In the genomic region with DNA sequence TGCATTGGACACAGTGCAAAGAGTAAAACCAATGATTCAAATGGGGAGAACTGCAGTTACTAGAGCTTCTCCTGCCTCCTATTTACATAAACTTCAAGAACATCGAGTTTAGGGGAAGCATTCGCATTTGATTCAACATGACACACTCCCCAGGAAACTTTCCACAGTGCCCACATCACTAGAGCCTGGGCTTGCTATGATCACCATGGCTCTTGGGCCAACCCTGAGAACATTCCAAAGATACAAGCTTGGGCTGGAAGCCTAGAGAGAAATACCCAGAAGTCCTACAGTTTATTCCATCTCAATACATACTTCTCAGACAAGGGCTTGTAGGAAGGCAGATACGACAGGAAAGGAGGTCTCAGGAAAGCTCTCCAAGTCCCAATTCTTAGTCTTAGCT, we compare ENCODE assay signal across 17 cellular contexts.
DNase-seq lines count a peak whose midpoint lies in the region; ATAC-seq, FAIRE-seq and TF ChIP-seq lines count a peak whose summit lies in the region.
"Had no signal": no experiment of that assay in that cellular context is flagged by ENCODE, and none has a peak within 500 bp of the region (broad histone marks: within the 10 kb centered on the region; RNA-seq: fewer than 3 reads in every experiment).

No MANE protein-coding gene starts in this region.

- peak; percentile 50 for FAIRE-seq in bronchial epithelial cell (lab: Jason Lieb, UNC)
- FAIRE-seq: A549 had no signal

- H3K9me3 ChIP-seq in testis, result no peaks in the 10 kb centered on the region
- H3K9me3 ChIP-seq: A549 had no signal

- TF ChIP-seq CTCF in bronchial epithelial cell (IDR thresholded peaks at IDR 0.05; ENCODE audit: insufficient read depth, low read length, severe bottlenecking), result no peak
- no peak for TF ChIP-seq CTCF in testis (IDR thresholded peaks at IDR 0.05)

- 65 to 70% methylated on average over 2 to 3 of the region's 3 CpGs for WGBS in testis, 2 donors

- no peak for DNase-seq in activated T-cell treated with anti-CD3 and anti-CD28 coated beads, Interleukin-2, amount 50 U/mL, for 24 hours
- no peak for DNase-seq in activated T-cell treated with anti-CD3 and anti-CD28 coated beads for 4 hours
- peak; percentile 40 for DNase-seq in EH (ENCODE audit: low read depth)
- DNase-seq in bronchial epithelial cell (ENCODE audit: low read depth), result no peak
- DNase-seq in testis, result no peak
- DNase-seq in GM03348 (ENCODE audit: low spot score), result no peak
- DNase-seq: CD4-positive, alpha-beta T cell; DMS79; H9; Kasumi-1; NCI-H1436; NCI-H2029 treated with DMSO at 0.1 percent for 48 hours; NCI-H510A; NCI-H82 had no signal

- H3K4me3 ChIP-seq in bronchial epithelial cell (ENCODE audit: low read depth, low read length), result no peak overlapping the region
- no peak overlapping the region for H3K4me3 ChIP-seq in testis
- H3K4me3 ChIP-seq: A549 had no signal

- peaks cover 32% of the 10 kb centered on the region for H3K4me1 ChIP-seq in testis

- no peaks in the 10 kb centered on the region for H3K9me3 Mint-ChIP-seq in activated T-cell treated with anti-CD3 and anti-CD28 coated beads, Interleukin-2, amount 50 U/mL, for 24 hours
- H3K9me3 Mint-ChIP-seq: CD4-positive, alpha-beta T cell; H9 had no signal

- ATAC-seq in HG02970 (IDR thresholded peaks at IDR 0.05; ENCODE audit: low FRiP score, unreplicated experiment), result no peak
- ATAC-seq: A549, Right ventricle myocardium inferior had no signal

- no peaks in the 10 kb centered on the region for H3K27me3 Mint-ChIP-seq in activated T-cell treated with anti-CD3 and anti-CD28 coated beads, Interleukin-2, amount 50 U/mL, for 24 hours
- H3K27me3 Mint-ChIP-seq: CD4-positive, alpha-beta T cell had no signal

- H3K27ac ChIP-seq in testis, result peak overlapping the region; percentile 42 to 70
- H3K27ac ChIP-seq: A549 had no signal

- H3K36me3 Mint-ChIP-seq in activated T-cell treated with anti-CD3 and anti-CD28 coated beads, Interleukin-2, amount 50 U/mL, for 24 hours (ENCODE audit: low read depth), result no peaks in the 10 kb centered on the region

- H3K4me1 Mint-ChIP-seq in activated T-cell treated with anti-CD3 and anti-CD28 coated beads, Interleukin-2, amount 50 U/mL, for 24 hours (ENCODE audit: low read depth), result peaks cover 62% of the 10 kb centered on the region

- H3K27ac Mint-ChIP-seq in activated T-cell treated with anti-CD3 and anti-CD28 coated beads, Interleukin-2, amount 50 U/mL, for 24 hours, result peak overlapping the region; percentile 87

- no peaks in the 10 kb centered on the region for H3K36me3 ChIP-seq in bronchial epithelial cell (ENCODE audit: control insufficient read depth, insufficient read depth, low read length)
- H3K36me3 ChIP-seq in testis (ENCODE audit: low read depth, missing control alignments), result no peaks in the 10 kb centered on the region

- H3K27me3 ChIP-seq in bronchial epithelial cell (ENCODE audit: control insufficient read depth, insufficient read depth, low read length), result no peaks in the 10 kb centered on the region
- H3K27me3 ChIP-seq in testis, result no peaks in the 10 kb centered on the region

- intact Hi-C loops in testis (cut with DNase I; ENCODE audit: low total_unique reads), result no loop called here

- no peak overlapping the region for H3K4me3 Mint-ChIP-seq in activated T-cell treated with anti-CD3 and anti-CD28 coated beads, Interleukin-2, amount 50 U/mL, for 24 hours
- H3K4me3 Mint-ChIP-seq: CD4-positive, alpha-beta T cell; H9 had no signal

- TF ChIP-seq POLR2A in testis (IDR thresholded peaks at IDR 0.05), result no peak
